Comparison of ENCODE assay signal across 8 cellular contexts in genomic region chr2:109969864-109970263, GRCh38.
DNase-seq lines count a peak whose midpoint lies in the region; ATAC-seq and TF ChIP-seq lines count a peak whose summit lies in the region.
"Not testable (repeated sequence)": the region's sequence is repeated elsewhere in the genome, so short reads cannot be mapped to it uniquely, and the experiment has no call there.

No MANE protein-coding gene starts in this region.

- not testable (repeated sequence) for H3K27ac ChIP-seq in CD8-positive, alpha-beta T cell (ENCODE audit: low read depth, low read length); Panc1 (ENCODE audit: low read length)

- not testable (repeated sequence) for H3K9me3 ChIP-seq in CD8-positive, alpha-beta T cell (ENCODE audit: low read length); Panc1 (ENCODE audit: control insufficient read depth, insufficient read depth, low read depth, low read length)

- in situ Hi-C loops in Panc1 (cut with HindIII; ENCODE audit: low pct_unique_long_range_greater_than_20kb, low sequenced_read_pairs) = not testable (repeated sequence)

- not testable (repeated sequence) for TF ChIP-seq CTCF in CD8-positive, alpha-beta T cell (IDR thresholded peaks at IDR 0.05); Panc1 (IDR thresholded peaks at IDR 0.05)

- CTCF ChIA-PET in CD8-positive, alpha-beta T cell (lab: Charles Lee); Panc1 (lab: Charles Lee): not testable (repeated sequence)

- not testable (repeated sequence) for H3K9me3 Mint-ChIP-seq in CD8-positive, alpha-beta T cell; activated T-cell treated with anti-CD3 and anti-CD28 coated beads, Interleukin-2, amount 50 U/mL, for 4 hours; memory B cell; stimulated activated naive CD8-positive, alpha-beta T cell treated with anti-CD3 and anti-CD28 coated beads, Interleukin-15, amount 100 ng/mL, for 72 hours

- H3K36me3 Mint-ChIP-seq in CD8-positive, alpha-beta T cell; activated T-cell treated with anti-CD3 and anti-CD28 coated beads, Interleukin-2, amount 50 U/mL, for 4 hours (ENCODE audit: insufficient read depth); memory B cell: not testable (repeated sequence)

- H3K4me3 Mint-ChIP-seq in CD8-positive, alpha-beta T cell; activated T-cell treated with anti-CD3 and anti-CD28 coated beads, Interleukin-2, amount 50 U/mL, for 4 hours; memory B cell; stimulated activated naive CD8-positive, alpha-beta T cell treated with anti-CD3 and anti-CD28 coated beads, Interleukin-15, amount 100 ng/mL, for 72 hours: not testable (repeated sequence)

- BruUV-seq in Panc1 (replicated peaks; lab: Mats Ljungman, UMichigan) = not testable (repeated sequence)

- intact Hi-C loops in CD8-positive, alpha-beta T cell (cut with DNase I, micrococcal nuclease); Panc1 (cut with micrococcal nuclease; ENCODE audit: unreplicated experiment); Right ventricle myocardium inferior (cut with DNase I): not testable (repeated sequence)

- not testable (repeated sequence) for H3K27ac Mint-ChIP-seq in CD8-positive, alpha-beta T cell; memory B cell; stimulated activated naive CD8-positive, alpha-beta T cell treated with anti-CD3 and anti-CD28 coated beads, Interleukin-15, amount 100 ng/mL, for 72 hours

- not testable (repeated sequence) for DNase-seq in CD8-positive, alpha-beta T cell; Panc1 (ENCODE audit: low read depth, low spot score); activated T-cell treated with anti-CD3 and anti-CD28 coated beads, Interleukin-2, amount 50 U/mL, for 4 hours; Right ventricle myocardium inferior (ENCODE audit: missing footprints); memory B cell (ENCODE audit: low spot score in 2 of 2); stimulated activated naive CD8-positive, alpha-beta T cell treated with anti-CD3 and anti-CD28 coated beads, Interleukin-15, amount 100 ng/mL, for 72 hours

- H3K27me3 Mint-ChIP-seq in CD8-positive, alpha-beta T cell (ENCODE audit: low read depth); activated T-cell treated with anti-CD3 and anti-CD28 coated beads, Interleukin-2, amount 50 U/mL, for 4 hours (ENCODE audit: low read depth); memory B cell; stimulated activated naive CD8-positive, alpha-beta T cell treated with anti-CD3 and anti-CD28 coated beads, Interleukin-15, amount 100 ng/mL, for 72 hours: not testable (repeated sequence)

- H3K4me1 ChIP-seq in CD8-positive, alpha-beta T cell (ENCODE audit: insufficient read depth, low read length); Panc1 (ENCODE audit: control insufficient read depth, insufficient read depth, low read length): not testable (repeated sequence)

- H3K4me1 Mint-ChIP-seq in CD8-positive, alpha-beta T cell (ENCODE audit: low read depth); activated T-cell treated with anti-CD3 and anti-CD28 coated beads, Interleukin-2, amount 50 U/mL, for 4 hours (ENCODE audit: low read depth); memory B cell; stimulated activated naive CD8-positive, alpha-beta T cell treated with anti-CD3 and anti-CD28 coated beads, Interleukin-15, amount 100 ng/mL, for 72 hours: not testable (repeated sequence)

- H3K27me3 ChIP-seq in CD8-positive, alpha-beta T cell (ENCODE audit: insufficient read depth, low read length); Panc1 (ENCODE audit: control insufficient read depth, insufficient read depth, low read length): not testable (repeated sequence)

- H3K4me3 ChIP-seq in CD8-positive, alpha-beta T cell (ENCODE audit: low read depth, low read length); Panc1 (ENCODE audit: low read depth in 2 of 2, low read length in 2 of 2): not testable (repeated sequence)

- ATAC-seq in CD8-positive, alpha-beta T cell = peak; percentile 55
- ATAC-seq in GM19395 (IDR thresholded peaks at IDR 0.05; ENCODE audit: unreplicated experiment) = peak; percentile 70
- peak; percentile 54 for ATAC-seq in HG02852 (IDR thresholded peaks at IDR 0.05; ENCODE audit: unreplicated experiment)
- peak; percentile 99 for ATAC-seq in Panc1
- peak; percentile 77 to 92 for ATAC-seq in activated T-cell treated with anti-CD3 and anti-CD28 coated beads, Interleukin-2, amount 50 U/mL, for 4 hours
- peak; percentile 65 for ATAC-seq in Right ventricle myocardium inferior
- peak; percentile 70 for ATAC-seq in memory B cell (ENCODE audit: low read depth)
- ATAC-seq in stimulated activated naive CD8-positive, alpha-beta T cell treated with anti-CD3 and anti-CD28 coated beads, Interleukin-15, amount 100 ng/mL, for 72 hours = peak; percentile 71

- H3K36me3 ChIP-seq in CD8-positive, alpha-beta T cell (ENCODE audit: insufficient read depth, low read length); Panc1 (ENCODE audit: control insufficient read depth, insufficient read depth, low read length): not testable (repeated sequence)

- POLR2A ChIA-PET in CD8-positive, alpha-beta T cell (lab: Charles Lee); Panc1 (lab: Charles Lee): not testable (repeated sequence)
